Comparison of ENCODE assay signal across 8 cellular contexts in the genomic region with DNA sequence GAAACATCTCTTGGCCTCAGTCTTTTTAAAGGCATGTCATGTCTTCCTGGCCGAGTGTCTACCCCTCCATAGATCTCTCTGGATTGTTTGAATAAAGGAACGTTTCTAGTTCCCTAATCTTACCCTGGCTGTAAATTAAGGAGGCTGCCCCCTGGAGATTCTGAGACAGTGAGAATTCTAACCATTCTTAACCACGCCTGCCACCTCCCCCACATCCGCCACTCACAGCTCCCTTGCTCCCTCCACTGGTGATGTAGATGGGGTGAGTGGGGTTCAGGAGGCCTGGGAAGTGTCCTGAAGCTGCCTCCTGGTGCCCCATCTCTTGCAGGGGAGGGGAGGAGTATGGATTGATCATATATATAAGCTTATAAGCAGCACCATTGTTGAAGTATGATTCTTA. TPM values are rescaled to one million over a fixed set of nuclear protein-coding genes. Genes with fewer than 3 reads are reported as not detected.
DNase-seq lines count a peak whose midpoint lies in the region; ATAC-seq and TF ChIP-seq lines count a peak whose summit lies in the region.

No MANE protein-coding gene starts in this region.

- H3K4me3 ChIP-seq in GM06990 (replicated peaks; ENCODE audit: low read depth, low read length) = no peak overlapping the region
- H3K4me3 ChIP-seq in Jurkat, Clone E6-1 (ENCODE audit: low read length) = no peak overlapping the region
- H3K4me3 ChIP-seq in kidney epithelial cell (ENCODE audit: low read depth, low read length) = no peak overlapping the region

- TF ChIP-seq CTCF in GM06990 (IDR thresholded peaks at IDR 0.05; ENCODE audit: insufficient read depth, low read length, poor library complexity, severe bottlenecking) (peak; percentile 70), kidney epithelial cell (IDR thresholded peaks at IDR 0.05; ENCODE audit: insufficient read depth, low read length, poor library complexity, severe bottlenecking) (peak; percentile 31)

- ATAC-seq in GM18519 (IDR thresholded peaks at IDR 0.05; ENCODE audit: low FRiP score, unreplicated experiment) = no peak

- no peaks in the 10 kb centered on the region for H3K27me3 ChIP-seq in GM06990 (replicated peaks; ENCODE audit: control insufficient read depth, insufficient read depth, low read length)
- no peaks in the 10 kb centered on the region for H3K27me3 ChIP-seq in kidney epithelial cell (ENCODE audit: control insufficient read depth, insufficient read depth, low read length)

- H3K36me3 ChIP-seq in GM06990 (ENCODE audit: control insufficient read depth, insufficient read depth, low read length) = no peaks in the 10 kb centered on the region
- no peaks in the 10 kb centered on the region for H3K36me3 ChIP-seq in kidney epithelial cell (ENCODE audit: control insufficient read depth, insufficient read depth, low read length)

- DNase-seq in GM06990 (ENCODE audit: extremely low read depth, insufficient read length) = no peak
- DNase-seq in Jurkat, Clone E6-1 (ENCODE audit: low read depth, low spot score) = peak; percentile 51
- DNase-seq in activated CD4-positive, alpha-beta T cell treated with anti-CD3 and anti-CD28 coated beads for 48 hours = peak; percentile 44
- no peak for DNase-seq in kidney epithelial cell (ENCODE audit: low read depth)
- DNase-seq in DMS53 treated with DMSO at 0.1 percent for 48 hours (lab: John Stamatoyannopoulos, UW; ENCODE audit: unreplicated experiment) = no peak
- no peak for DNase-seq in pons (ENCODE audit: low spot score)
- DNase-seq in inferior parietal cortex (ENCODE audit: extremely low spot score) = no peak

RNA-seq across cellular contexts. Expression of gene TRIM2, which starts 48.0 kb away (rescaled TPM):
- 2.3 TPM for polyA plus RNA-seq in Jurkat, Clone E6-1 (2012; ENCODE audit: insufficient read depth, insufficient read length)
- 80.3 and 83.2 TPM in 2 replicates for total RNA-seq in kidney epithelial cell

Comparison
In these comparisons a context has a peak if more than half of its experiments do, and no peak if none do; other contexts are left out.
1. DNase-seq: peak in Jurkat, Clone E6-1 (single experiment) and activated CD4-positive, alpha-beta T cell treated with anti-CD3 and anti-CD28 coated beads for 48 hours (single experiment); none in GM06990 (single experiment), kidney epithelial cell (single experiment), DMS53 treated with DMSO at 0.1 percent for 48 hours (single experiment), pons (single experiment) and inferior parietal cortex (single experiment).